In genomic region chr2:170267071-170267470, GRCh38 we compare ENCODE assay signal across 35 cellular contexts.
"Had no signal": no experiment of that assay in that cellular context is flagged by ENCODE, and none has a peak within 500 bp of the region (broad histone marks: within the 10 kb centered on the region; RNA-seq: fewer than 3 reads in every experiment).

No MANE protein-coding gene starts in this region.

- H3K4me3 ChIP-seq: MG63 had no signal

- H3K4me2 ChIP-seq: KMS-11 had no signal

- H3K27ac ChIP-seq: KMS-11 had no signal

- H3K36me3 ChIP-seq: MG63 had no signal

- H3K9me3 ChIP-seq: MG63 had no signal

- H3K27me3 ChIP-seq: MG63 had no signal

- DNase-seq: Karpas-422, Kasumi-1, MG63, MM.1S, MV-4-11, NCI-H1048, NCI-H1092, NCI-H1092 treated with DMSO at 0.1 percent for 48 hours, NCI-H1105, NCI-H1105 treated with DMSO at 0.1 percent for 48 hours, NCI-H1417, NCI-H1417 treated with DMSO at 0.1 percent for 48 hours, NCI-H1436, NCI-H1436 treated with DMSO at 0.1 percent for 48 hours, NCI-H146, NCI-H1694, NCI-H1694 treated with DMSO at 0.1 percent for 48 hours, NCI-H187, NCI-H187 treated with DMSO at 0.1 percent for 48 hours, NCI-H1930, NCI-H2029, NCI-H2029 treated with DMSO at 0.1 percent for 48 hours, NCI-H2081, NCI-H2081 treated with DMSO at 0.1 percent for 48 hours, NCI-H2107, NCI-H2171, NCI-H2171 treated with DMSO at 0.1 percent for 48 hours, NCI-H2227 treated with DMSO at 0.1 percent for 48 hours, NCI-H226, NCI-H345, NCI-H446, NCI-H446 treated with DMSO at 0.1 percent for 48 hours, NCI-H510A, NCI-H510A treated with DMSO at 0.1 percent for 48 hours had no signal

- H3K9ac ChIP-seq: KMS-11 had no signal
